Comparison of ENCODE assay signal across 1 cellular context in genomic region chr1:235298772-235299513, GRCh38.
TF ChIP-seq lines count a peak whose summit lies in the region.

No MANE protein-coding gene starts in this region.

TF ChIP-seq in GM23338, 12 proteins besides CTCF, POLR2A, EP300 and RAD21 (continued from another document):
- no peak for TF ChIP-seq REST (IDR thresholded peaks at IDR 0.05; ENCODE audit: unreplicated experiment)
